In genomic region chr5:132369012-132369470, GRCh38 we compare ENCODE assay signal across 8 cellular contexts. TPM values are rescaled to one million over a fixed set of nuclear protein-coding genes. Genes with fewer than 3 reads are reported as not detected.
DNase-seq lines count a peak whose midpoint lies in the region; ATAC-seq, FAIRE-seq and TF ChIP-seq lines count a peak whose summit lies in the region.

No MANE protein-coding gene starts in this region.

- TF ChIP-seq CTCF in heart left ventricle (IDR thresholded peaks at IDR 0.05) (no peak), hepatocyte (IDR thresholded peaks at IDR 0.05; ENCODE audit: poor library complexity) (no peak), D721Med (IDR thresholded peaks at IDR 0.05; ENCODE audit: insufficient read depth, missing control alignments) (no peak)

- H3K4me3 ChIP-seq in heart left ventricle (peak overlapping the region; percentile 66 to 90 (median 78)), hepatocyte (peak overlapping the region; percentile 91), small intestine (ENCODE audit: low read depth in 1 of 2, low read length in 2 of 2) (peak overlapping the region; percentile 45 to 79)

- H3K4me1 ChIP-seq in heart left ventricle, result peaks cover 0 to 48% (median 25%) of the 10 kb centered on the region in 12 donors
- peaks cover 26% of the 10 kb centered on the region for H3K4me1 ChIP-seq in hepatocyte (ENCODE audit: insufficient read depth)
- peaks cover 0 to under 1% of the 10 kb centered on the region in 2 donors for H3K4me1 ChIP-seq in small intestine (ENCODE audit: control insufficient read depth in 2 of 2, insufficient read depth in 1 of 2, low read depth in 1 of 2, low read length in 1 of 2)

- no peak for TF ChIP-seq POLR2A in heart left ventricle (IDR thresholded peaks at IDR 0.05)
- no peak for TF ChIP-seq POLR2A in erythroblast (IDR thresholded peaks at IDR 0.05; ENCODE audit: low read length)

- WGBS in heart left ventricle, 4 donors, result 8 to 20% (median 13%) methylated on average over 7 to 9 of the region's 9 CpGs
- WGBS in hepatocyte (ENCODE audit: low lambda C conversion rate, missing lambda C conversion rate), result 12% methylated on average over 9 of the region's 9 CpGs
- 5 to 12% (median 10%) methylated on average over 9 of the region's 9 CpGs for WGBS in small intestine, 3 donors

- H2AFZ ChIP-seq in hepatocyte, result peak overlapping the region; percentile 89

- no peaks in the 10 kb centered on the region for H3K27me3 Mint-ChIP-seq in T-helper 17 cell

- no peak for ATAC-seq in heart left ventricle
- ATAC-seq in left ventricle myocardium superior, result no peak
- ATAC-seq in T-helper 17 cell, result no peak

- peak overlapping the region; percentile 86 for H3K4me3 Mint-ChIP-seq in T-helper 17 cell

- peak overlapping the region; percentile 88 for H3K27ac Mint-ChIP-seq in T-helper 17 cell

- H3K9me3 ChIP-seq in heart left ventricle, result no peaks in the 10 kb centered on the region
- H3K9me3 ChIP-seq in T-helper 17 cell (ENCODE audit: control insufficient read depth, low read length, poor library complexity, severe bottlenecking), result no peaks in the 10 kb centered on the region
- H3K9me3 ChIP-seq in hepatocyte (ENCODE audit: low read depth), result no peaks in the 10 kb centered on the region
- H3K9me3 ChIP-seq in small intestine (ENCODE audit: control insufficient read depth, low read depth), result no peaks in the 10 kb centered on the region

- H3K9me2 ChIP-seq in hepatocyte (replicated peaks; ENCODE audit: insufficient read depth), result no peaks in the 10 kb centered on the region

- H4K20me1 ChIP-seq in hepatocyte (ENCODE audit: insufficient read depth, poor library complexity, severe bottlenecking), result peaks cover 5% of the 10 kb centered on the region

- DNase-seq in heart left ventricle (no peak), left ventricle myocardium superior (no peak), T-helper 17 cell (no peak), hepatocyte (ENCODE audit: low spot score) (peak; percentile 23), small intestine (no peak), D721Med (ENCODE audit: insufficient read length, low spot score) (no peak), NCI-H226 (no peak), erythroblast (lab: John Stamatoyannopoulos, UW) (no peak)

- no peaks in the 10 kb centered on the region for H3K36me3 Mint-ChIP-seq in T-helper 17 cell (ENCODE audit: low read depth)

- no peaks in the 10 kb centered on the region for H3K27me3 ChIP-seq in heart left ventricle
- H3K27me3 ChIP-seq in hepatocyte, result no peaks in the 10 kb centered on the region
- no peaks in the 10 kb centered on the region for H3K27me3 ChIP-seq in small intestine (ENCODE audit: control insufficient read depth in 2 of 2, insufficient read depth in 2 of 2, low read length in 2 of 2)

- H3K27ac ChIP-seq in heart left ventricle (peak overlapping the region; percentile 64 to 94 (median 88)), hepatocyte (peak overlapping the region; percentile 99), small intestine (ENCODE audit: low read depth in 1 of 2, low read length in 1 of 2) (peak overlapping the region; percentile 93 to 94)

- intact Hi-C loops in heart left ventricle (cut with DNase I) (loop anchor here in 5 of 10 donors (2.0 to 10.0 kb wide), 4 partner anchors 67 to 76 kb away; partner anchors contain the start of gene SLC22A4 (in 3 of the 5)), left ventricle myocardium superior (cut with micrococcal nuclease) (no loop called here)

- FAIRE-seq in small intestine (lab: Jason Lieb, UNC) (no peak), D721Med (lab: Jason Lieb, UNC) (no peak)

- H3K4me2 ChIP-seq in hepatocyte, result peak overlapping the region; percentile 96

- peaks cover 20% of the 10 kb centered on the region for H3K4me1 Mint-ChIP-seq in T-helper 17 cell

- H3K36me3 ChIP-seq in heart left ventricle (peaks cover 0 to 6% (median 0%) of the 10 kb centered on the region in 9 donors), hepatocyte (replicated peaks; ENCODE audit: insufficient read depth, low read depth) (no peaks in the 10 kb centered on the region), small intestine (ENCODE audit: control insufficient read depth in 2 of 2, insufficient read depth in 2 of 2, low read length in 2 of 2) (peaks cover 0 to 3% of the 10 kb centered on the region in 2 donors)

- peaks cover 54% of the 10 kb centered on the region for H3K79me2 ChIP-seq in hepatocyte

RNA-seq across cellular contexts. Expression of gene SLC22A5, which starts 0.5 kb away (rescaled TPM):
- total RNA-seq in heart left ventricle, result 10 to 100 TPM in 8 of 9 donors, 1 to 10 TPM in 1; 7.5 to 42.5 (median 13.5) TPM
- polyA plus RNA-seq in heart left ventricle, result 10 to 100 TPM; 11.1 to 50.1 TPM
- total RNA-seq in left ventricle myocardium superior, result 26.6 TPM
- total RNA-seq in T-helper 17 cell, result 1 to 10 TPM; 3.4 to 3.7 TPM
- total RNA-seq in hepatocyte, result 16.3 and 20.8 TPM in 2 replicates
- polyA plus RNA-seq in hepatocyte, result 14.7 and 18.6 TPM in 2 replicates
- 10 to 100 TPM in 2 of 3 donors, 1 to 10 TPM in 1; 9.4 to 22.1 (median 21.6) TPM for polyA plus RNA-seq in small intestine
